8 cellular contexts compared by ENCODE assay signal in the genomic region with DNA sequence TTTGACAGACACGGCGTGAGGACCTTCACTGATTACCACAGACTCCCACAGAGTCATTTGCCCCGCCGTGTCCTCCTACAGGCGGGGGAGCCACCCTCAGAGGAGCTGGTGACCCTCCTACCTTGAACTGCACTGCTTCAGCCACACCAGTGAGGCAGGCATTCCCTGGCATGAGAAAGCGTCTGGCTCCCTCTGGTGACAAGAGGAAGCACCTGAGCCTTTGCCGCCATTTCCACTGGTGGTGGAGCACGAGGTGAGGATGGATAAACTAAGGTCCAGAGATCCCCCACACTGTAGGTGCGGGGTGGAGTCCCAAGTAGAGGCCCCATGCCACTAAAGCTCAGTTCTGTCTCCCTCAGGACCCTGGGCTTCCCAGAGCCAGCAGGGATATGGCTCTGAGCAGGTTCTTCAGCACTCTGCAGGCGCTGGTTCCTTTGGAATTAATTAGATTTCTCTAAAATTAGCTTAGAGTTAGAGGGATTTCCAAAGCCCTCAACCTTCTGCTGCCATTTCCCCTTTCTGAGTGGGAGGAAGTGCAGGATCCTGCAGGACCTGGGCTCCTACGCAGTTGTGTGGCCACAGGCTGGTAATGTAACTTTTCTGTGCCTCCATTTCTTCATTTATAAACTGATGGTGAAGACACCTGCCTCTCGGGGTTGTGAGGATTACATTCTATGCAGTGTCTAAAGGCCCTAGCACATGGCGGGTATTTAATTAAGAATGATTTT.
A peak's percentile ranks its signal among the peaks of the same experiment; 100 is the strongest.
DNase-seq lines count a peak whose midpoint lies in the region; ATAC-seq and TF ChIP-seq lines count a peak whose summit lies in the region.

No MANE protein-coding gene starts in this region.

- H3K4me2 ChIP-seq in neural cell (ENCODE audit: low read length) = no peak overlapping the region

- TF ChIP-seq CTCF in esophagus muscularis mucosa (IDR thresholded peaks at IDR 0.05) (peak; percentile 63 to 77 (median 63)), neural cell (IDR thresholded peaks at IDR 0.05; ENCODE audit: poor library complexity, severe bottlenecking) (peak; percentile 90), suprapubic skin (IDR thresholded peaks at IDR 0.05) (peak; percentile 71 to 72)

- no peak overlapping the region for H3K27ac ChIP-seq in esophagus muscularis mucosa (replicated peaks in 1 of 4)
- no peak overlapping the region for H3K27ac ChIP-seq in neural cell (ENCODE audit: low read length)
- no peak overlapping the region for H3K27ac ChIP-seq in suprapubic skin

- intact Hi-C loops in esophagus muscularis mucosa (cut with DNase I) = loop anchor here (2.0 to 5.0 kb wide), 2 partner anchors 225 to 775 kb away; a partner anchor contains a TSS

- H4K20me1 ChIP-seq in neural cell (ENCODE audit: insufficient read depth) = no peaks in the 10 kb centered on the region

- 65% methylated on average over 8 of the region's 13 CpGs for WGBS in esophagus muscularis mucosa
- WGBS in suprapubic skin = 76% methylated on average over 11 of the region's 13 CpGs

- no peaks in the 10 kb centered on the region for H3K9me2 ChIP-seq in neural cell (ENCODE audit: insufficient read depth, low read length)

- H3F3A ChIP-seq in neural cell (ENCODE audit: insufficient read depth, low read length, poor library complexity, severe bottlenecking) = no peaks in the 10 kb centered on the region

- H3K4me3 ChIP-seq in esophagus muscularis mucosa (no peak overlapping the region), neural cell (ENCODE audit: low read length) (no peak overlapping the region), suprapubic skin (no peak overlapping the region)

- TF ChIP-seq POLR2A in esophagus muscularis mucosa (IDR thresholded peaks at IDR 0.05; ENCODE audit: low read depth) (no peak), suprapubic skin (IDR thresholded peaks at IDR 0.05) (no peak)

- peak in 12 of 14 donors; percentile 11 to 73 (median 34) for DNase-seq in C1 segment of cervical spinal cord (lab: John Stamatoyannopoulos, UW)
- peak; percentile 51 for DNase-seq in GM19238 (ENCODE audit: insufficient read length, low spot score)
- peak; percentile 25 for DNase-seq in NOMO-1 treated with dmso at 0.1 percent for 144 hours (lab: John Stamatoyannopoulos, UW; ENCODE audit: unreplicated experiment)
- peak; percentile 69 for DNase-seq in activated T-cell treated with anti-CD3 and anti-CD28 coated beads for 24 hours (ENCODE audit: low read depth)
- DNase-seq in esophagus muscularis mucosa (ENCODE audit: extremely low spot score) = no peak
- peak in 1 of 2 donors; percentile 81 for DNase-seq in suprapubic skin (ENCODE audit: low spot score in 2 of 2)

- H3K36me3 ChIP-seq in esophagus muscularis mucosa (no peaks in the 10 kb centered on the region), neural cell (ENCODE audit: insufficient read depth, low read length) (no peaks in the 10 kb centered on the region), suprapubic skin (no peaks in the 10 kb centered on the region)

- H3K79me2 ChIP-seq in neural cell (replicated peaks; ENCODE audit: insufficient read depth, low read length) = peaks cover 14% of the 10 kb centered on the region

- H3K9me3 ChIP-seq in esophagus muscularis mucosa = no peaks in the 10 kb centered on the region
- no peaks in the 10 kb centered on the region for H3K9me3 ChIP-seq in neural cell (ENCODE audit: low read length)
- H3K9me3 ChIP-seq in suprapubic skin = no peaks in the 10 kb centered on the region

- peak; percentile 96 for TF ChIP-seq RAD21 in neural cell (conservative IDR thresholded peaks at IDR 0.05)

- TF ChIP-seq EP300 in esophagus muscularis mucosa (IDR thresholded peaks at IDR 0.05) (no peak), neural cell (conservative IDR thresholded peaks at IDR 0.05; ENCODE audit: poor library complexity, severe bottlenecking) (no peak), suprapubic skin (IDR thresholded peaks at IDR 0.05) (no peak)

- no peak overlapping the region for H2AFZ ChIP-seq in neural cell (ENCODE audit: low read depth, low read length)

- H3K9ac ChIP-seq in neural cell (ENCODE audit: low read length) = no peak overlapping the region

- peak; percentile 63 for ATAC-seq in HG03521 (IDR thresholded peaks at IDR 0.05; ENCODE audit: unreplicated experiment)

- H3K4me1 ChIP-seq in esophagus muscularis mucosa (peaks cover 30 to 44% (median 40%) of the 10 kb centered on the region in 4 donors), suprapubic skin (peaks cover 49% of the 10 kb centered on the region)

- H3K27me3 ChIP-seq in esophagus muscularis mucosa (no peaks in the 10 kb centered on the region), neural cell (ENCODE audit: insufficient read depth, low read depth, low read length) (no peaks in the 10 kb centered on the region), suprapubic skin (no peaks in the 10 kb centered on the region)

TF ChIP-seq in neural cell, 6 proteins besides CTCF, POLR2A, EP300 and RAD21:
- no peak for TF ChIP-seq TAF1 (IDR thresholded peaks at IDR 0.05; ENCODE audit: low read depth)
- peak; percentile 98 for TF ChIP-seq SMC3 (conservative IDR thresholded peaks at IDR 0.05; ENCODE audit: poor library complexity)
